Comparison of ENCODE assay signal across 26 cellular contexts in genomic region chr2:240362826-240363717, GRCh38.
DNase-seq lines count a peak whose midpoint lies in the region; ATAC-seq, FAIRE-seq and TF ChIP-seq lines count a peak whose summit lies in the region.
"Had no signal": no experiment of that assay in that cellular context is flagged by ENCODE, and none has a peak within 500 bp of the region (broad histone marks: within the 10 kb centered on the region; RNA-seq: fewer than 3 reads in every experiment).

No MANE protein-coding gene starts in this region.

- no peak overlapping the region for H3K4me2 ChIP-seq in HepG2 (ENCODE audit: low read depth, low read length)
- H3K4me2 ChIP-seq: SK-N-SH had no signal

- TF ChIP-seq EP300 in HepG2 (IDR thresholded peaks at IDR 0.05; ENCODE audit: low read depth in 2 of 2, low read length in 2 of 2): no peak
- no peak for TF ChIP-seq EP300 in HepG2 (CRISPR knock-in tag; IDR thresholded peaks at IDR 0.05; ENCODE audit: borderline replicate concordance)

- H4K20me1 ChIP-seq in HepG2 (ENCODE audit: insufficient read depth, low read length): no peaks in the 10 kb centered on the region

- no peak overlapping the region for H3K9ac ChIP-seq in HepG2 (ENCODE audit: insufficient read depth, low read depth, low read length)
- H3K9ac ChIP-seq: SK-N-SH had no signal

- WGBS in right lobe of liver (ENCODE audit: insufficient coverage, low coverage, low lambda C conversion rate, missing lambda C conversion rate): 77% methylated on average over 4 of the region's 28 CpGs
- WGBS in HepG2 (ENCODE audit: low lambda C conversion rate): 8% methylated on average over 20 of the region's 28 CpGs

- no peaks in the 10 kb centered on the region for H3K9me3 ChIP-seq in right lobe of liver
- peaks cover 4% of the 10 kb centered on the region; the same call in 1 of the 2 replicates for H3K9me3 ChIP-seq in HepG2 (ENCODE audit: low read length)
- H3K9me3 ChIP-seq in SJCRH30 (replicated peaks): peaks cover 14% of the 10 kb centered on the region
- peaks cover 12% of the 10 kb centered on the region for H3K9me3 ChIP-seq in thoracic aorta
- H3K9me3 ChIP-seq: SK-N-SH had no signal

- no peaks in the 10 kb centered on the region for H3K79me2 ChIP-seq in HepG2 (ENCODE audit: insufficient read depth, low read length)

- BruUV-seq in HepG2 (replicated peaks; lab: Mats Ljungman, UMichigan): no TSS peak

- H3K4me1 ChIP-seq in right lobe of liver (peaks cover 0 to 2% (median 0%) of the 10 kb centered on the region in 4 donors), HepG2 (ENCODE audit: insufficient read depth, low read length) (no peaks in the 10 kb centered on the region), SJCRH30 (peaks cover 22% of the 10 kb centered on the region), thoracic aorta (ENCODE audit: control insufficient read depth in 1 of 2, low read depth in 2 of 2) (peaks cover 26 to 48% of the 10 kb centered on the region in 2 donors)
- H3K4me1 ChIP-seq: Caco-2 had no signal

- H3K27ac ChIP-seq in right lobe of liver (no peak overlapping the region), HepG2 (ENCODE audit: extremely low read length, insufficient read depth, low read length) (no peak overlapping the region), SJCRH30 (peak overlapping the region; percentile 40), thoracic aorta (no peak overlapping the region)
- H3K27ac ChIP-seq: HL-60 had no signal

- TF ChIP-seq CTCF in right lobe of liver (IDR thresholded peaks at IDR 0.05): no peak
- TF ChIP-seq CTCF in HepG2 (CRISPR knock-in tag; IDR thresholded peaks at IDR 0.05): no peak
- no peak for TF ChIP-seq CTCF in thoracic aorta (IDR thresholded peaks at IDR 0.05)

- ATAC-seq in right lobe of liver (no peak), HepG2 (no peak), thoracic aorta (ENCODE audit: insufficient number of reproducible peaks, low FRiP score, low read depth) (no peak)
- ATAC-seq: CD8-positive, alpha-beta T cell had no signal

- FAIRE-seq in HepG2 (lab: Jason Lieb, UNC): no peak
- FAIRE-seq: A204.1, G401.6, GM12891 had no signal

- no peak for TF ChIP-seq RAD21 in HepG2 (CRISPR knock-in tag; IDR thresholded peaks at IDR 0.05)

- DNase-seq in right lobe of liver (peak in 2 of 3 donors; percentile 11 to 47), HepG2 (ENCODE audit: low spot score) (no peak), SJCRH30 (peak; percentile 43 to 46), mucosa of gallbladder (ENCODE audit: low spot score) (peak; percentile 34), thoracic aorta (ENCODE audit: low spot score) (no peak), NCI-H2107 treated with DMSO at 0.1 percent for 48 hours (lab: John Stamatoyannopoulos, UW; ENCODE audit: unreplicated experiment) (no peak), T1000 (lab: John Stamatoyannopoulos, UW) (no peak)
- DNase-seq in activated T-cell treated with anti-CD3 and anti-CD28 coated beads, Interleukin-2, amount 50 U/mL, for 48 hours: no peak
- DNase-seq: C1 segment of cervical spinal cord; CD8-positive, alpha-beta T cell; GOT3; Karpas-422; NCI-H1092; NCI-H1417 treated with DMSO at 0.1 percent for 48 hours; NCI-H2081; NCI-H2171; NCI-H226; NCI-H510A; NCI-H69; SIG-M5; SK-N-SH had no signal

- H3K4me3 ChIP-seq in right lobe of liver: no peak overlapping the region
- no peak overlapping the region for H3K4me3 ChIP-seq in HepG2 (replicated peaks in 1 of 3; ENCODE audit: insufficient read depth in 1 of 3, low read depth in 2 of 3, low read length in 3 of 3)
- peak overlapping the region; percentile 25 for H3K4me3 ChIP-seq in SJCRH30
- H3K4me3 ChIP-seq in thoracic aorta: peak overlapping the region; percentile 47

- intact Hi-C loops in right lobe of liver (cut with DNase I) (no loop called here), HepG2 (cut with micrococcal nuclease; ENCODE audit: unreplicated experiment) (no loop called here)

- H3K36me3 ChIP-seq in right lobe of liver (no peaks in the 10 kb centered on the region), HepG2 (replicated peaks in 1 of 2; ENCODE audit: control insufficient read depth in 1 of 2, insufficient read depth in 2 of 2, low read length in 2 of 2) (no peaks in the 10 kb centered on the region), SJCRH30 (no peaks in the 10 kb centered on the region), thoracic aorta (no peaks in the 10 kb centered on the region)

- H3K27me3 ChIP-seq in right lobe of liver (no peaks in the 10 kb centered on the region), HepG2 (ENCODE audit: control insufficient read depth in 1 of 2, insufficient read depth in 2 of 2, low read length in 2 of 2) (peaks cover 23 to 99% of the 10 kb centered on the region in 2 experiments), SJCRH30 (no peaks in the 10 kb centered on the region), thoracic aorta (replicated peaks; ENCODE audit: insufficient read depth) (no peaks in the 10 kb centered on the region)

- POLR2A ChIA-PET in HepG2 (lab: Yijun Ruan, JAX): no interaction called here

- no peak overlapping the region for H2AFZ ChIP-seq in HepG2 (ENCODE audit: low read length)

- in situ Hi-C loops in HepG2 (cut with HindIII; ENCODE audit: extremely low pct_ligation_motif_present, low pct_unique_long_range_greater_than_20kb): no loop called here

- CTCF ChIA-PET in HepG2 (lab: Yijun Ruan, JAX; ENCODE audit: low intra/inter-chr PET ratio, low total read pairs): no interaction called here

- TF ChIP-seq POLR2A in right lobe of liver (IDR thresholded peaks at IDR 0.05) (no peak), HepG2 (IDR thresholded peaks at IDR 0.05; ENCODE audit: insufficient read depth in 1 of 2, low read depth in 2 of 2, low read length in 2 of 2) (no peak)

TF ChIP-seq in HepG2, 621 proteins besides CTCF, POLR2A, EP300 and RAD21 (continues in another document):
- no peak for TF ChIP-seq BCL3 (CRISPR knock-in tag; IDR thresholded peaks at IDR 0.05)
- TF ChIP-seq HNRNPK (IDR thresholded peaks at IDR 0.05; ENCODE audit: low read depth, low read length, poor library complexity, severe bottlenecking): no peak
- no peak for TF ChIP-seq TFDP1 (CRISPR knock-in tag; IDR thresholded peaks at IDR 0.05; ENCODE audit: borderline replicate concordance)
- no peak for TF ChIP-seq ZMYM2 (CRISPR knock-in tag; IDR thresholded peaks at IDR 0.05)
- TF ChIP-seq ZNF510 (CRISPR knock-in tag; IDR thresholded peaks at IDR 0.05; ENCODE audit: low read depth): no peak
- no peak for TF ChIP-seq ZNF256 (CRISPR knock-in tag; conservative IDR thresholded peaks at IDR 0.05)
- no peak for TF ChIP-seq ZNF652 (CRISPR knock-in tag; IDR thresholded peaks at IDR 0.05; ENCODE audit: borderline replicate concordance, low read depth)
- no peak for TF ChIP-seq HDAC1 (CRISPR knock-in tag; IDR thresholded peaks at IDR 0.05)
- no peak for TF ChIP-seq KDM5B (CRISPR knock-in tag; IDR thresholded peaks at IDR 0.05; ENCODE audit: borderline replicate concordance)
- TF ChIP-seq CEBPG (CRISPR knock-in tag; IDR thresholded peaks at IDR 0.05): no peak
- TF ChIP-seq NFKBIZ (CRISPR knock-in tag; IDR thresholded peaks at IDR 0.05): no peak
- TF ChIP-seq DZIP1 (CRISPR knock-in tag; IDR thresholded peaks at IDR 0.05): no peak
- TF ChIP-seq, protein P1, sequence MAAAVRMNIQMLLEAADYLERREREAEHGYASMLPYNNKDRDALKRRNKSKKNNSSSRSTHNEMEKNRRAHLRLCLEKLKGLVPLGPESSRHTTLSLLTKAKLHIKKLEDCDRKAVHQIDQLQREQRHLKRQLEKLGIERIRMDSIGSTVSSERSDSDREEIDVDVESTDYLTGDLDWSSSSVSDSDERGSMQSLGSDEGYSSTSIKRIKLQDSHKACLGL (CRISPR knock-in tag; IDR thresholded peaks at IDR 0.05): no peak

Comparison
In these comparisons a context has a peak if more than half of its experiments do, and no peak if none do; other contexts are left out.
1. DNase-seq: peak in right lobe of liver (2 of 3), SJCRH30 (2 of 2) and mucosa of gallbladder (single experiment); none in HepG2 (single experiment), thoracic aorta (single experiment), NCI-H2107 treated with DMSO at 0.1 percent for 48 hours (single experiment), activated T-cell treated with anti-CD3 and anti-CD28 coated beads, Interleukin-2, amount 50 U/mL, for 48 hours (0 of 2) and T1000 (single experiment).
2. H3K4me3 ChIP-seq: peak in SJCRH30 (single experiment) and thoracic aorta (single experiment); none in right lobe of liver (0 of 3) and HepG2 (0 of 3).